In the genomic region with DNA sequence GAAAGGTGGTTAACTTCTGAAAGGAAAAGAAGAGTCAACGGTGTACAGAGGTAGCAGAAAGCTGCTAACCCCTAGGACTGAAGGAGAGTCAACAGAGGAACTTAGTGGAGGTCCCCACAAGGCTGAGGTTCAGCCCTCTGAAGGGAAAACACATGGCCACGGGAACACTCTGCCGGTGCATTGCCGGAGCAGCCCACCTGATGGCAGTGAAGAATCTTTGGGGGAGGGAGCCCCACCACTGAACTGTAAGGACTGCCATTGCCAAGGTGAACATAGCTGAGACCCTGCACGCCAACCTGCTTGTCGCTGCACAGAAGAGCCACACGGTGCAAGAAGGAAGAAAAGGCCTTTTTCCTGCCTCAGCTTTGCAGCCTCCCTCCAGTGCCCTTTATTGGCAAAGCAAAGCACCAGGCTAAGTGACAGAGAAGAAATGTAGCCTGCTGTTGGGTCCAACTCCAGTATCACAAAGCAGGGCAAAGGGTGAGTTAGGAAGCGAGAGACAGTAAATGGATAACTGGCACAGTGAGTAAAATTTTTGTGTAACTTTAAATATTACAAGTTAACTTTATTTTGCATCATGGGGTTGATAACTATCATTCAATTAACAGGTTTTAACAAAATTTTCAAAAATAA, we compare ENCODE assay signal across 18 cellular contexts.
"Had no signal": no experiment of that assay in that cellular context is flagged by ENCODE, and none has a peak within 500 bp of the region (broad histone marks: within the 10 kb centered on the region; RNA-seq: fewer than 3 reads in every experiment).

No MANE protein-coding gene starts in this region.

- H3K27ac Mint-ChIP-seq: activated CD4-positive, alpha-beta memory T cell treated with anti-CD3 and anti-CD28 coated beads for 36 hours; activated naive CD8-positive, alpha-beta T cell treated with anti-CD3 and anti-CD28 coated beads, Interleukin-2, amount 10 ng/mL, durations not matched to agents 7 days and 5 days; nephron progenitor cell; stimulated activated effector memory CD8-positive, alpha-beta T cell treated with anti-CD3 and anti-CD28 coated beads, Interleukin-12 subunit alpha, Interleukin-12 subunit beta, amount 100 ng/mL, for 72 hours had no signal

- FAIRE-seq: keratinocyte had no signal

- H3K4me3 Mint-ChIP-seq: activated CD4-positive, alpha-beta memory T cell treated with anti-CD3 and anti-CD28 coated beads for 36 hours; activated naive CD8-positive, alpha-beta T cell treated with anti-CD3 and anti-CD28 coated beads, Interleukin-2, amount 10 ng/mL, durations not matched to agents 7 days and 5 days; activated T-cell treated with anti-CD3 and anti-CD28 coated beads, Interleukin-2, amount 50 U/mL, for 4 hours; nephron progenitor cell; stimulated activated effector memory CD8-positive, alpha-beta T cell treated with anti-CD3 and anti-CD28 coated beads, Interleukin-12 subunit alpha, Interleukin-12 subunit beta, amount 100 ng/mL, for 72 hours had no signal

- H3K27ac ChIP-seq: esophagus muscularis mucosa, left ventricle myocardium inferior, ovary, skin epidermis, tibial artery had no signal

- H3K9me3 Mint-ChIP-seq: activated CD4-positive, alpha-beta memory T cell treated with anti-CD3 and anti-CD28 coated beads for 36 hours; activated naive CD8-positive, alpha-beta T cell treated with anti-CD3 and anti-CD28 coated beads, Interleukin-2, amount 10 ng/mL, durations not matched to agents 7 days and 5 days; activated T-cell treated with anti-CD3 and anti-CD28 coated beads, Interleukin-2, amount 50 U/mL, for 4 hours; nephron progenitor cell; stimulated activated effector memory CD8-positive, alpha-beta T cell treated with anti-CD3 and anti-CD28 coated beads, Interleukin-12 subunit alpha, Interleukin-12 subunit beta, amount 100 ng/mL, for 72 hours had no signal

- H3K4me1 Mint-ChIP-seq: activated naive CD8-positive, alpha-beta T cell treated with anti-CD3 and anti-CD28 coated beads, Interleukin-2, amount 10 ng/mL, durations not matched to agents 7 days and 5 days; nephron progenitor cell; stimulated activated effector memory CD8-positive, alpha-beta T cell treated with anti-CD3 and anti-CD28 coated beads, Interleukin-12 subunit alpha, Interleukin-12 subunit beta, amount 100 ng/mL, for 72 hours had no signal

- ATAC-seq: activated T-cell treated with anti-CD3 and anti-CD28 coated beads, Interleukin-2, amount 50 U/mL, for 4 hours; stimulated activated effector memory CD8-positive, alpha-beta T cell treated with anti-CD3 and anti-CD28 coated beads, Interleukin-12 subunit alpha, Interleukin-12 subunit beta, amount 100 ng/mL, for 72 hours had no signal

- DNase-seq: activated CD4-positive, alpha-beta memory T cell treated with anti-CD3 and anti-CD28 coated beads for 36 hours; activated gamma-delta T cell; activated naive CD8-positive, alpha-beta T cell treated with anti-CD3 and anti-CD28 coated beads, Interleukin-2, amount 10 ng/mL, durations not matched to agents 7 days and 5 days; activated T-cell treated with anti-CD3 and anti-CD28 coated beads, Interleukin-2, amount 50 U/mL, for 4 hours; anterior cingulate cortex; cerebellar nuclear complex; dermis blood vessel endothelial cell; foreskin fibroblast; glutamatergic neuron; left ventricle myocardium inferior; nephron progenitor cell; ovary; T-helper 9 cell; tibial artery had no signal

- H3K27me3 ChIP-seq: esophagus muscularis mucosa, ovary, tibial artery had no signal

- H3K4me1 ChIP-seq: esophagus muscularis mucosa, left ventricle myocardium inferior, tibial artery had no signal

- H3K4me3 ChIP-seq: esophagus muscularis mucosa, left ventricle myocardium inferior, ovary, skin epidermis, tibial artery had no signal

- H3K27me3 Mint-ChIP-seq: activated CD4-positive, alpha-beta memory T cell treated with anti-CD3 and anti-CD28 coated beads for 36 hours; activated naive CD8-positive, alpha-beta T cell treated with anti-CD3 and anti-CD28 coated beads, Interleukin-2, amount 10 ng/mL, durations not matched to agents 7 days and 5 days had no signal

- H3K36me3 ChIP-seq: left ventricle myocardium inferior, ovary, tibial artery had no signal

- H3K9me3 ChIP-seq: esophagus muscularis mucosa, left ventricle myocardium inferior, ovary, tibial artery had no signal
